12 cellular contexts compared by ENCODE assay signal in the genomic region with DNA sequence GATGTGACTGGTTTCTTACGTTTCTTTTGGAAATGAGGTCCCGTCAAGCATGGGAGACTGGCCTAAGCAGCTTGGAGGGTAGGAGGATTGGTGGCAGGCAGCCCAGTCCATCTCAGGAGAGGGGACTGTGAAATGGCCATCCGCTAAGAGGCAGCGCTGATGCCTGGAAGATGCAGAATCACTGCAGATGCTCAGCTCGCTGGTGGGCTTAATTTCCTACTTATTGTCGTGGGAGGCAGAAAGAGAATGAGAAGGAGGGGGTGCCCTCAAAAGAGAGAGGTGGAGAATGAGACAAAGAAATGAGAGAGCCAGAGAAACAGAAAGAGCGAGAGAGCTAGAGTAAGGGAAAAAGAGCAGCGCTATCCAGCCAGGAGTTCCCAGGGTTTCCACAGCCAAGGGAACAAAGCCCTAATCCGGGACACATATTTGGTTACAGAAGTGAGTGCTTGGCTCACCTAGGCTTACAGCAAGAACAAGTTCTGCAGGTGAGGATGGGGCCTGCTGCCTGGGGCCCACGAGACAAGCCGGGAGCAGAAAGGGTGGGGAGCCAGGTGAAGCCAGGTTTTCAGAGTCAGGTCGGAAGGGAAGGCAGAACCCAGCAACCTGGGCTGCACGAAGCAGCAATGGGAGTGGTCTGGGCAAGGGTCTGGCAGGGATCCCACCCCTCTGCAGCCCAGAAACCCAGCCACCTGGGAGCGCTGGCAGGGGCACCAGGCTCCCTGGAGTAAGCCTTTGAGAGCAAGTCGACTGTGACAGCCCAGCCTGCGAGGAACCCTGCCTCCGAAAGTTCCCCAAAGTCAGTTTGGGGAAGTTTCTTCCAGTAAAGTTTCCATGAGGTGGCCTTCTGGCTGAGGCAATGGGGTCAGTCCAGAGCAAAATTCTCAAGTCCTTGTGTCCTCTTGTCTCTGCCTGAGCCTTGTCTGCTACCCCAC. TPM values are rescaled to one million over a fixed set of nuclear protein-coding genes. Genes with fewer than 3 reads are reported as not detected.
DNase-seq lines count a peak whose midpoint lies in the region; ATAC-seq and TF ChIP-seq lines count a peak whose summit lies in the region.
"Had no signal": no experiment of that assay in that cellular context is flagged by ENCODE, and none has a peak within 500 bp of the region (broad histone marks: within the 10 kb centered on the region; RNA-seq: fewer than 3 reads in every experiment).

No MANE protein-coding gene starts in this region.

- in situ Hi-C loops in KBM-7 (cut with MboI; ENCODE audit: low pct_unique_long_range_greater_than_20kb, low sequenced_read_pairs) (no loop called here), GM23248 (cut with MboI) (no loop called here)

- H3K9ac ChIP-seq in GM23248: no peak overlapping the region

- H2AFZ ChIP-seq in osteoblast (ENCODE audit: low read length) (no peak overlapping the region), GM23248 (no peak overlapping the region)

- no peak for TF ChIP-seq CTCF in body of pancreas (IDR thresholded peaks at IDR 0.05)
- TF ChIP-seq CTCF in osteoblast (IDR thresholded peaks at IDR 0.05; ENCODE audit: extremely low read depth, low read depth, low read length): no peak

- H4K20me1 ChIP-seq in osteoblast (ENCODE audit: insufficient read depth, low read length) (no peaks in the 10 kb centered on the region), GM23248 (ENCODE audit: insufficient read depth) (no peaks in the 10 kb centered on the region)

- H3K27ac ChIP-seq in body of pancreas: peak overlapping the region; percentile 48 to 82 (median 68)
- H3K27ac ChIP-seq in osteoblast (ENCODE audit: low read depth, low read length): no peak overlapping the region
- no peak overlapping the region for H3K27ac ChIP-seq in GM23248
- H3K27ac ChIP-seq: HL-60, ovary, SK-N-MC had no signal

- ATAC-seq in body of pancreas (peak; percentile 37), GM18519 (IDR thresholded peaks at IDR 0.05; ENCODE audit: low FRiP score, unreplicated experiment) (no peak), GM18505 (IDR thresholded peaks at IDR 0.05; ENCODE audit: unreplicated experiment) (no peak)
- ATAC-seq: activated T-cell treated with anti-CD3 and anti-CD28 coated beads, Interleukin-2, amount 50 U/mL, for 4 hours had no signal

- TF ChIP-seq POLR2A in body of pancreas (IDR thresholded peaks at IDR 0.05) (peak in 1 of 3 donors; percentile 8), GM18505 (IDR thresholded peaks at IDR 0.05; ENCODE audit: borderline replicate concordance, extremely low read depth, insufficient read depth, insufficient read length) (no peak)

- H3K79me2 ChIP-seq in osteoblast (ENCODE audit: insufficient read depth, low read length) (peaks cover 6% of the 10 kb centered on the region), GM23248 (ENCODE audit: insufficient read depth) (peaks cover 63% of the 10 kb centered on the region)

- H3K36me3 ChIP-seq in body of pancreas (replicated peaks in 1 of 2; ENCODE audit: insufficient read depth in 1 of 2, low read depth in 2 of 2) (no peaks in the 10 kb centered on the region), osteoblast (ENCODE audit: insufficient read depth, low read length) (peaks cover 4% of the 10 kb centered on the region), GM23248 (ENCODE audit: low read depth) (no peaks in the 10 kb centered on the region)
- H3K36me3 ChIP-seq: ovary had no signal

- H3K4me3 ChIP-seq in body of pancreas (no peak overlapping the region), osteoblast (ENCODE audit: insufficient read depth, low read length) (no peak overlapping the region), GM23248 (no peak overlapping the region)
- H3K4me3 ChIP-seq: ovary, SK-N-MC had no signal

- no peaks in the 10 kb centered on the region for H3K27me3 ChIP-seq in body of pancreas
- H3K27me3 ChIP-seq in osteoblast (ENCODE audit: insufficient read depth, low read length): no peaks in the 10 kb centered on the region
- no peaks in the 10 kb centered on the region for H3K27me3 ChIP-seq in GM23248 (replicated peaks; ENCODE audit: insufficient read depth)
- H3K27me3 ChIP-seq: ovary had no signal

- H3K4me2 ChIP-seq in osteoblast (ENCODE audit: insufficient read depth, low read length): no peak overlapping the region
- H3K4me2 ChIP-seq in GM23248 (ENCODE audit: unreplicated experiment): no peak overlapping the region

- DNase-seq in DMS79 (lab: John Stamatoyannopoulos, UW) (peak; percentile 62), KBM-7 (peak; percentile 49), body of pancreas (peak in 3 of 4 donors; percentile 55 to 61 (median 60)), osteoblast (ENCODE audit: insufficient read length, low spot score, missing footprints) (peak; percentile 66), GM23248 (no peak)
- DNase-seq: activated T-cell treated with anti-CD3 and anti-CD28 coated beads, Interleukin-2, amount 50 U/mL, for 4 hours; NCI-H2081; ovary had no signal

- H3F3A ChIP-seq in GM23248 (ENCODE audit: insufficient read depth): peaks cover 29% of the 10 kb centered on the region

- intact Hi-C loops in body of pancreas (cut with DNase I): loop anchor here (10.0 kb wide), 1 partner anchor 50 kb away; no protein-coding TSS in a partner anchor

- 49 to 50% methylated on average over 15 to 17 of the region's 17 CpGs for WGBS in body of pancreas, 2 donors
- 73 to 77% methylated on average over 17 of the region's 17 CpGs for WGBS in GM23248 (ENCODE audit: low coverage in 1 of 2, low lambda C conversion rate in 2 of 2, missing lambda C conversion rate in 2 of 2), 2 experiments

- H3K4me1 ChIP-seq in body of pancreas (peaks cover 67% of the 10 kb centered on the region), osteoblast (ENCODE audit: insufficient read depth, low read length) (peaks cover 14% of the 10 kb centered on the region), GM23248 (ENCODE audit: insufficient read depth) (peaks cover 9% of the 10 kb centered on the region)

- H3K9me3 ChIP-seq in body of pancreas: no peaks in the 10 kb centered on the region
- no peaks in the 10 kb centered on the region for H3K9me3 ChIP-seq in osteoblast (ENCODE audit: low read depth, low read length)
- H3K9me3 ChIP-seq in GM23248 (ENCODE audit: low read depth): no peaks in the 10 kb centered on the region
- H3K9me3 ChIP-seq: ovary had no signal

- H3K9me2 ChIP-seq in GM23248 (ENCODE audit: insufficient read depth): no peaks in the 10 kb centered on the region

RNA-seq across cellular contexts. Expression of a gene that starts 5.8 kb away (rescaled TPM):
- total RNA-seq in body of pancreas (10 to 100 TPM; 79.1 to 83.3 TPM), osteoblast (32.6 and 34.8 TPM in 2 replicates)
- 100 and 124 TPM in 2 replicates for total RNA-seq in GM23248 (2014; rRNA removed; shearing (Covaris generic))
- 82.3 and 84.2 TPM in 2 replicates for polyA plus RNA-seq in GM23248 (2016; fragmentation: Nextera tagmentation; extraction: Ambion mirVana)

Comparison
In these comparisons a context has a peak if more than half of its experiments do, and no peak if none do; other contexts are left out.
1. H3K27ac ChIP-seq: peak in body of pancreas (4 of 4); none in osteoblast (single experiment) and GM23248 (single experiment).